18 cellular contexts compared by ENCODE assay signal in genomic region chr3:118809696-118810498, GRCh38.
DNase-seq lines count a peak whose midpoint lies in the region; ATAC-seq and TF ChIP-seq lines count a peak whose summit lies in the region.
"Had no signal": no experiment of that assay in that cellular context is flagged by ENCODE, and none has a peak within 500 bp of the region (broad histone marks: within the 10 kb centered on the region; RNA-seq: fewer than 3 reads in every experiment).

No MANE protein-coding gene starts in this region.

- in situ Hi-C loops in GM13977 (cut with MboI; ENCODE audit: low pct_unique_long_range_greater_than_20kb, low sequenced_read_pairs, unreplicated experiment), result no loop called here

- H3K27me3 ChIP-seq in dorsolateral prefrontal cortex (peaks cover 0 to 6% (median 0%) of the 10 kb centered on the region in 45 donors), breast epithelium (no peaks in the 10 kb centered on the region)
- H3K27me3 ChIP-seq: heart left ventricle had no signal

- no peak for TF ChIP-seq POLR2A in breast epithelium (IDR thresholded peaks at IDR 0.05)

- ATAC-seq in GM19035 (IDR thresholded peaks at IDR 0.05; ENCODE audit: unreplicated experiment) (peak; percentile 36), HG02759 (IDR thresholded peaks at IDR 0.05; ENCODE audit: unreplicated experiment) (peak; percentile 57), HG03520 (IDR thresholded peaks at IDR 0.05; ENCODE audit: unreplicated experiment) (peak; percentile 30)
- ATAC-seq: heart left ventricle had no signal

- H3K4me1 ChIP-seq in breast epithelium, result no peaks in the 10 kb centered on the region
- H3K4me1 ChIP-seq: heart left ventricle, left ventricle myocardium inferior had no signal

- H3K4me3 ChIP-seq in dorsolateral prefrontal cortex (no peak overlapping the region), breast epithelium (no peak overlapping the region)
- H3K4me3 ChIP-seq: heart left ventricle, left ventricle myocardium inferior, PC-9, smooth muscle cell had no signal

- H3K36me3 ChIP-seq in breast epithelium, result no peaks in the 10 kb centered on the region
- H3K36me3 ChIP-seq: heart left ventricle, left ventricle myocardium inferior had no signal

- DNase-seq in GM13977 (ENCODE audit: low spot score) (peak; percentile 34), NCI-H2081 (lab: John Stamatoyannopoulos, UW) (no peak), dorsolateral prefrontal cortex (no peak), breast epithelium (ENCODE audit: low spot score in 2 of 2) (no peak), A172 (ENCODE audit: low spot score) (no peak)
- DNase-seq: activated CD8-positive, alpha-beta memory T cell treated with anti-CD3 and anti-CD28 coated beads, Interleukin-2, amount 50 U/mL, for 48 hours; CD4-positive, CD25-positive, alpha-beta regulatory T cell; effector CD4-positive, alpha-beta T cell; heart left ventricle; KBM-7; left ventricle myocardium inferior; NCI-H2081 treated with DMSO at 0.1 percent for 48 hours; nephron progenitor cell; PC-9 had no signal

- TF ChIP-seq CTCF in GM13977 (IDR thresholded peaks at IDR 0.05; ENCODE audit: extremely low read depth, insufficient read depth, missing control alignments), result no peak
- TF ChIP-seq CTCF in dorsolateral prefrontal cortex (IDR thresholded peaks at IDR 0.05 in 54 of 56, conservative IDR thresholded peaks at IDR 0.05 in 2 of 56; ENCODE audit: low read depth in 1 of 56, partially characterized antibody in 56 of 56), result no peak
- no peak for TF ChIP-seq CTCF in breast epithelium (IDR thresholded peaks at IDR 0.05)

- H3K27ac ChIP-seq in dorsolateral prefrontal cortex (no peak overlapping the region), breast epithelium (no peak overlapping the region)
- H3K27ac ChIP-seq: heart left ventricle, left ventricle myocardium inferior, PC-9 had no signal

- intact Hi-C loops in dorsolateral prefrontal cortex (cut with DNase I) (no loop called here), breast epithelium (cut with DNase I; ENCODE audit: low total_unique reads) (no loop called here)

- no peaks in the 10 kb centered on the region for H3K9me3 ChIP-seq in breast epithelium
